Comparison of ENCODE assay signal across 24 cellular contexts in the genomic region with DNA sequence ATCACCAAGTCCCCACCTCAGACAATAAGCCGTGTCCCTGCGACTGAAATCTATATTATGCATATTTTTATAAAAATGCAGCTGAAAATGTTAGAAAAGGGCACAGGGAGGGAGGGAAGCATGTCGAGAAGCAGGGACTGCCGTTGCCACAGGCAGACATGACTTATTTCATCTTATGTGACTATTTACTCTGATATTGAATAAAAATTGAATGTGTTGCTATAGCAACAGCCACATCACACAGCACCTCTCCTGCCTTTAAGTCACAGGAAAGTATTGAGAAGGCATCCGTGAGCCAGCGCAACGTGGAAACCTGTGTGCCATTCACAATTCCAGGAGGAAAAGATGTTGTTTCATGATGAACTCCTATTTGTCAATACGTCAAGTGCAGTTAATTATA.
A peak's percentile ranks its signal among the peaks of the same experiment; 100 is the strongest.
DNase-seq lines count a peak whose midpoint lies in the region; ATAC-seq, FAIRE-seq and TF ChIP-seq lines count a peak whose summit lies in the region.
"Had no signal": no experiment of that assay in that cellular context is flagged by ENCODE, and none has a peak within 500 bp of the region (broad histone marks: within the 10 kb centered on the region; RNA-seq: fewer than 3 reads in every experiment).

No MANE protein-coding gene starts in this region.

- intact Hi-C loops in CD8-positive, alpha-beta T cell (cut with DNase I, micrococcal nuclease): loop anchor here in 1 of 2 experiments (5.0 kb wide), 1 partner anchor 846 kb away; no protein-coding TSS in a partner anchor
- intact Hi-C loops in naive thymus-derived CD4-positive, alpha-beta T cell (cut with micrococcal nuclease): no loop called here
- intact Hi-C loops in activated CD4-positive, alpha-beta memory T cell treated with anti-CD3 and anti-CD28 coated beads for 36 hours (cut with micrococcal nuclease): no loop called here
- intact Hi-C loops in kidney (cut with DNase I): no loop called here

- no peak for DNase-seq in activated naive CD8-positive, alpha-beta T cell treated with anti-CD3 and anti-CD28 coated beads for 36 hours
- DNase-seq in CD8-positive, alpha-beta T cell: no peak
- DNase-seq in naive thymus-derived CD4-positive, alpha-beta T cell: peak in 6 of 9 donors; percentile 18 to 51 (median 42)
- no peak for DNase-seq in activated CD4-positive, alpha-beta memory T cell treated with anti-CD3 and anti-CD28 coated beads for 36 hours
- no peak for DNase-seq in HEK293T (ENCODE audit: extremely low spot score)
- DNase-seq in kidney: no peak
- DNase-seq: AML-193, BE2C, DMS 273 treated with DMSO at 0.1 percent for 48 hours, DMS79, EL, GDM1, GM23248, H9, HFFc6 had no signal

- H3K9ac ChIP-seq in kidney (ENCODE audit: low read length in 2 of 2): no peak overlapping the region
- H3K9ac ChIP-seq: BLaER1 treated with 17β-estradiol and CSF1 and Interleukin-3, amounts not matched to agents 10 nM and 100 nM; GM23248 had no signal

- TF ChIP-seq CTCF in CD8-positive, alpha-beta T cell (IDR thresholded peaks at IDR 0.05): no peak
- TF ChIP-seq CTCF in kidney (IDR thresholded peaks at IDR 0.05; ENCODE audit: borderline replicate concordance, extremely low read depth, insufficient read depth): no peak

- H3K4me3 Mint-ChIP-seq in activated naive CD8-positive, alpha-beta T cell: peak overlapping the region; percentile 47
- no peak overlapping the region for H3K4me3 Mint-ChIP-seq in activated naive CD8-positive, alpha-beta T cell treated with anti-CD3 and anti-CD28 coated beads for 36 hours
- H3K4me3 Mint-ChIP-seq in CD8-positive, alpha-beta T cell: no peak overlapping the region
- peak overlapping the region in 3 of 10 donors; percentile 9 to 39 (median 22) for H3K4me3 Mint-ChIP-seq in naive thymus-derived CD4-positive, alpha-beta T cell
- H3K4me3 Mint-ChIP-seq in activated CD4-positive, alpha-beta memory T cell treated with anti-CD3 and anti-CD28 coated beads for 36 hours: no peak overlapping the region
- H3K4me3 Mint-ChIP-seq: CD8-positive, alpha-beta memory T cell; H9; HFFc6 had no signal

- no peak overlapping the region for H3K4me3 ChIP-seq in CD8-positive, alpha-beta T cell (ENCODE audit: low read depth, low read length)
- no peak overlapping the region for H3K4me3 ChIP-seq in naive thymus-derived CD4-positive, alpha-beta T cell (ENCODE audit: low read length)
- no peak overlapping the region for H3K4me3 ChIP-seq in kidney (ENCODE audit: low read length in 2 of 2)
- H3K4me3 ChIP-seq: BLaER1 treated with 17β-estradiol and CSF1 and Interleukin-3, amounts not matched to agents 10 nM and 100 nM; GM12878; GM23248 had no signal

- FAIRE-seq in kidney (lab: Jason Lieb, UNC): no peak
- FAIRE-seq: A204.1, D721Med, GM12878, GM19239 had no signal

- peak; percentile 8 for ATAC-seq in CD8-positive, alpha-beta T cell
- ATAC-seq in naive thymus-derived CD4-positive, alpha-beta T cell: peak; percentile 49
- ATAC-seq: GM12878, HCT116 had no signal

- H3K4me1 Mint-ChIP-seq in activated naive CD8-positive, alpha-beta T cell (ENCODE audit: low read depth): peaks cover 26% of the 10 kb centered on the region
- H3K4me1 Mint-ChIP-seq in activated naive CD8-positive, alpha-beta T cell treated with anti-CD3 and anti-CD28 coated beads for 36 hours: peaks cover 13% of the 10 kb centered on the region
- peaks cover 27% of the 10 kb centered on the region for H3K4me1 Mint-ChIP-seq in CD8-positive, alpha-beta T cell (ENCODE audit: low read depth)
- H3K4me1 Mint-ChIP-seq in naive thymus-derived CD4-positive, alpha-beta T cell: peaks cover under 1 to 34% (median 20%) of the 10 kb centered on the region in 7 donors
- H3K4me1 Mint-ChIP-seq in activated CD4-positive, alpha-beta memory T cell treated with anti-CD3 and anti-CD28 coated beads for 36 hours (ENCODE audit: low read depth): peaks cover 13% of the 10 kb centered on the region

- no peaks in the 10 kb centered on the region for H3K36me3 Mint-ChIP-seq in activated naive CD8-positive, alpha-beta T cell
- H3K36me3 Mint-ChIP-seq in activated naive CD8-positive, alpha-beta T cell treated with anti-CD3 and anti-CD28 coated beads for 36 hours: peaks cover under 1% of the 10 kb centered on the region
- H3K36me3 Mint-ChIP-seq in CD8-positive, alpha-beta T cell: no peaks in the 10 kb centered on the region
- no peaks in the 10 kb centered on the region for H3K36me3 Mint-ChIP-seq in naive thymus-derived CD4-positive, alpha-beta T cell
- peaks cover under 1% of the 10 kb centered on the region for H3K36me3 Mint-ChIP-seq in activated CD4-positive, alpha-beta memory T cell treated with anti-CD3 and anti-CD28 coated beads for 36 hours
- H3K36me3 Mint-ChIP-seq: CD8-positive, alpha-beta memory T cell had no signal

- no peaks in the 10 kb centered on the region for H3K27me3 ChIP-seq in CD8-positive, alpha-beta T cell (ENCODE audit: insufficient read depth, low read length)
- no peaks in the 10 kb centered on the region for H3K27me3 ChIP-seq in naive thymus-derived CD4-positive, alpha-beta T cell (ENCODE audit: control insufficient read depth in 2 of 2, insufficient read depth in 2 of 2, low read length in 2 of 2)
- H3K27me3 ChIP-seq: BE2C; BLaER1 treated with 17β-estradiol and CSF1 and Interleukin-3, amounts not matched to agents 10 nM and 100 nM had no signal

- no peak overlapping the region for H3K27ac Mint-ChIP-seq in activated naive CD8-positive, alpha-beta T cell
- no peak overlapping the region for H3K27ac Mint-ChIP-seq in activated naive CD8-positive, alpha-beta T cell treated with anti-CD3 and anti-CD28 coated beads for 36 hours
- peak overlapping the region; percentile 37 for H3K27ac Mint-ChIP-seq in CD8-positive, alpha-beta T cell
- peak overlapping the region in 6 of 9 donors; percentile 31 to 94 (median 73) for H3K27ac Mint-ChIP-seq in naive thymus-derived CD4-positive, alpha-beta T cell
- no peak overlapping the region for H3K27ac Mint-ChIP-seq in activated CD4-positive, alpha-beta memory T cell treated with anti-CD3 and anti-CD28 coated beads for 36 hours
- H3K27ac Mint-ChIP-seq: CD8-positive, alpha-beta memory T cell; H9; HFFc6 had no signal

- CTCF ChIA-PET in CD8-positive, alpha-beta T cell (lab: Charles Lee): no interaction called here
- CTCF ChIA-PET in naive thymus-derived CD4-positive, alpha-beta T cell (lab: Charles Lee): no interaction called here
- CTCF ChIA-PET in activated CD4-positive, alpha-beta memory T cell treated with anti-CD3 and anti-CD28 coated beads for 36 hours (lab: Charles Lee): no interaction called here
- CTCF ChIA-PET in HEK293T (lab: Yijun Ruan, JAX): no interaction called here

- H3K9me3 Mint-ChIP-seq in activated naive CD8-positive, alpha-beta T cell (ENCODE audit: low read depth): no peaks in the 10 kb centered on the region
- no peaks in the 10 kb centered on the region for H3K9me3 Mint-ChIP-seq in activated naive CD8-positive, alpha-beta T cell treated with anti-CD3 and anti-CD28 coated beads for 36 hours
- H3K9me3 Mint-ChIP-seq in CD8-positive, alpha-beta T cell: peaks cover 3% of the 10 kb centered on the region
- H3K9me3 Mint-ChIP-seq in naive thymus-derived CD4-positive, alpha-beta T cell: peaks cover 0 to 4% (median 0%) of the 10 kb centered on the region in 11 donors
- H3K9me3 Mint-ChIP-seq in activated CD4-positive, alpha-beta memory T cell treated with anti-CD3 and anti-CD28 coated beads for 36 hours: peaks cover under 1% of the 10 kb centered on the region
- H3K9me3 Mint-ChIP-seq: CD8-positive, alpha-beta memory T cell had no signal

- no peak overlapping the region for H3K27ac ChIP-seq in CD8-positive, alpha-beta T cell (ENCODE audit: low read depth, low read length)
- H3K27ac ChIP-seq in naive thymus-derived CD4-positive, alpha-beta T cell (ENCODE audit: low read depth, low read length): no peak overlapping the region
- H3K27ac ChIP-seq in kidney (ENCODE audit: low read depth in 2 of 2, low read length in 2 of 2): no peak overlapping the region
- H3K27ac ChIP-seq: 22Rv1; BLaER1 treated with 17β-estradiol and CSF1 and Interleukin-3, amounts not matched to agents 10 nM and 100 nM; GM23248 had no signal

- H3K27me3 Mint-ChIP-seq in activated naive CD8-positive, alpha-beta T cell: no peaks in the 10 kb centered on the region
- H3K27me3 Mint-ChIP-seq in activated naive CD8-positive, alpha-beta T cell treated with anti-CD3 and anti-CD28 coated beads for 36 hours: no peaks in the 10 kb centered on the region
- no peaks in the 10 kb centered on the region for H3K27me3 Mint-ChIP-seq in CD8-positive, alpha-beta T cell (ENCODE audit: low read depth)
- H3K27me3 Mint-ChIP-seq in naive thymus-derived CD4-positive, alpha-beta T cell: no peaks in the 10 kb centered on the region
- H3K27me3 Mint-ChIP-seq in activated CD4-positive, alpha-beta memory T cell treated with anti-CD3 and anti-CD28 coated beads for 36 hours: no peaks in the 10 kb centered on the region

- no peaks in the 10 kb centered on the region for H3K36me3 ChIP-seq in CD8-positive, alpha-beta T cell (ENCODE audit: insufficient read depth, low read length)
- H3K36me3 ChIP-seq in naive thymus-derived CD4-positive, alpha-beta T cell (ENCODE audit: control insufficient read depth in 2 of 3, insufficient read depth in 3 of 3, low read length in 3 of 3): no peaks in the 10 kb centered on the region
- no peaks in the 10 kb centered on the region for H3K36me3 ChIP-seq in kidney (ENCODE audit: control insufficient read depth in 1 of 2, insufficient read depth in 2 of 2, low read length in 2 of 2)
- H3K36me3 ChIP-seq: BE2C; BLaER1 treated with 17β-estradiol and CSF1 and Interleukin-3, amounts not matched to agents 10 nM and 100 nM had no signal

- peaks cover 31% of the 10 kb centered on the region for H3K4me1 ChIP-seq in CD8-positive, alpha-beta T cell (ENCODE audit: insufficient read depth, low read length)
- peaks cover 0 to 24% of the 10 kb centered on the region in 2 donors for H3K4me1 ChIP-seq in naive thymus-derived CD4-positive, alpha-beta T cell (ENCODE audit: control insufficient read depth in 2 of 2, insufficient read depth in 2 of 2, low read length in 2 of 2)
- no peaks in the 10 kb centered on the region for H3K4me1 ChIP-seq in kidney (ENCODE audit: control insufficient read depth in 1 of 2, insufficient read depth in 1 of 2, low read depth in 1 of 2, low read length in 2 of 2)
- H3K4me1 ChIP-seq: BE2C had no signal

- POLR2A ChIA-PET in CD8-positive, alpha-beta T cell (lab: Charles Lee): no interaction called here
- POLR2A ChIA-PET in naive thymus-derived CD4-positive, alpha-beta T cell (lab: Charles Lee): interaction anchor here (0.6 kb wide), 1 partner anchor 13 kb away, joined by 3 read pairs; no protein-coding TSS in a partner anchor
- POLR2A ChIA-PET in activated CD4-positive, alpha-beta memory T cell treated with anti-CD3 and anti-CD28 coated beads for 36 hours (lab: Charles Lee): no interaction called here
- POLR2A ChIA-PET in HEK293T (lab: Yijun Ruan, JAX): no interaction called here

- no peaks in the 10 kb centered on the region for H3K9me3 ChIP-seq in CD8-positive, alpha-beta T cell (ENCODE audit: low read length)
- peaks cover 0 to 18% (median 8%) of the 10 kb centered on the region in 3 experiments for H3K9me3 ChIP-seq in naive thymus-derived CD4-positive, alpha-beta T cell (ENCODE audit: control insufficient read depth in 2 of 3, low read length in 3 of 3)
- no peaks in the 10 kb centered on the region for H3K9me3 ChIP-seq in kidney (ENCODE audit: control insufficient read depth in 1 of 2, low read length in 2 of 2)
- H3K9me3 ChIP-seq: BE2C had no signal

Comparison
In these comparisons a context has a peak if more than half of its experiments do, and no peak if none do; other contexts are left out.
1. H3K27ac Mint-ChIP-seq: peak in CD8-positive, alpha-beta T cell (single experiment) and naive thymus-derived CD4-positive, alpha-beta T cell (6 of 9); none in activated naive CD8-positive, alpha-beta T cell (single experiment), activated naive CD8-positive, alpha-beta T cell treated with anti-CD3 and anti-CD28 coated beads for 36 hours (single experiment) and activated CD4-positive, alpha-beta memory T cell treated with anti-CD3 and anti-CD28 coated beads for 36 hours (single experiment).
2. DNase-seq: peak in naive thymus-derived CD4-positive, alpha-beta T cell (6 of 9); none in activated naive CD8-positive, alpha-beta T cell treated with anti-CD3 and anti-CD28 coated beads for 36 hours (single experiment), CD8-positive, alpha-beta T cell (0 of 7), activated CD4-positive, alpha-beta memory T cell treated with anti-CD3 and anti-CD28 coated beads for 36 hours (single experiment), HEK293T (single experiment) and kidney (single experiment).